Comparison of ENCODE assay signal across 20 cellular contexts in the genomic region with DNA sequence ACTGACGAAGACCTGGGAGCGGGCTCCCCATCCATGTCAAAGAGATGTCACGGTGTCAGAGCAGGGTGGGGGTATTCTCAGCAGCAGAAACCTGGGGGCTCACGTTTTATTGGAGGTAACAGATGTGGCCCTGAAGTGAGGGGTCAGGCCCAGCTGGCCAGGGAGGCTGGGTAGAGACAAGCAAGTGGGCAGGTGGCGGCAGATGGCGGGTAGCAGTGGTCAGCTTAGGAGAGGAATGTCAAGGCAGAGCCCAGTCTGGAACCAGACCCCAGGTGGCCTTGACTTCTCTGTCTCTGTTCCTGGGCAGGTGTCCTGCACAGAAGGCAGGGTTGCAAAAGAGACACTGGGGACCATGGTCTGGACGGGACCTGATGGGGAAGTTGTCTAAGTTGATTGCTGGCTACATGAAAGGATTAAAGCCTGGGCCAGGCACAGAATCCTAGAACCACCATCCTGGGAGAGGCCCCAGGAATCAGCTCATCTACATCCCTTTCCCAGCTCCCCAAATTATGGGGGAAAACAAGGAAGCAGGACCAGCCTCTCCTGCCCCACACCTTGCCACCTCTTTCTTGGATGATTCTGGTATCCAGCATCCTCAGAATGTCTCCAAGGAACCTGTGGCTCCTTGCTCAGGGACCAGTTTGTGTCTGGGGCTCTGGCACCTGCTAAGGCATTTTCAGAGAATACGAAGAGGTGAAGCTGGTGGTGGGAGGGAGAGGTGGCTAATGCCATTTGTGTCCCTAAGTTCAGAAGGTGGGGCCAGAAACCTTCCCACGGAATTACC.
DNase-seq lines count a peak whose midpoint lies in the region; ATAC-seq and TF ChIP-seq lines count a peak whose summit lies in the region.
"Had no signal": no experiment of that assay in that cellular context is flagged by ENCODE, and none has a peak within 500 bp of the region (broad histone marks: within the 10 kb centered on the region; RNA-seq: fewer than 3 reads in every experiment).

No MANE protein-coding gene starts in this region.

- no peak for TF ChIP-seq POLR2A in sigmoid colon (IDR thresholded peaks at IDR 0.05)

- in situ Hi-C loops in GM13977 (cut with MboI; ENCODE audit: low pct_unique_long_range_greater_than_20kb, low sequenced_read_pairs, unreplicated experiment), result no loop called here

- POLR2A ChIA-PET in Caco-2 (lab: Charles Lee), result no interaction called here

- no peak for ATAC-seq in RWPE2 (ENCODE audit: low read depth)
- ATAC-seq in psoas muscle, result no peak
- ATAC-seq: foreskin keratinocyte; stimulated activated naive CD8-positive, alpha-beta T cell treated with anti-CD3 and anti-CD28 coated beads, Interleukin-15, Interleukin-2, amounts not matched to agents 100 U/mL and 50 U/mL, for 24 hours had no signal

- TF ChIP-seq EP300 in sigmoid colon (IDR thresholded peaks at IDR 0.05), result no peak

- H3K4me1 Mint-ChIP-seq in Caco-2 (ENCODE audit: low read depth, unreplicated experiment), result no peaks in the 10 kb centered on the region
- peaks cover 31% of the 10 kb centered on the region for H3K4me1 Mint-ChIP-seq in glutamatergic neuron (ENCODE audit: low read depth, unreplicated experiment)
- H3K4me1 Mint-ChIP-seq: activated B cell treated with CpG ODN at 0.5 μM for 24 hours had no signal

- H3K4me3 ChIP-seq in Caco-2 (ENCODE audit: low read depth, low read length) (no peak overlapping the region), RWPE2 (ENCODE audit: severe bottlenecking) (no peak overlapping the region), sigmoid colon (no peak overlapping the region), psoas muscle (no peak overlapping the region)
- H3K4me3 ChIP-seq: hepatocyte had no signal

- TF ChIP-seq CTCF in Caco-2 (IDR thresholded peaks at IDR 0.05; ENCODE audit: insufficient read depth in 1 of 2, low read depth in 1 of 2, low read length in 1 of 2, severe bottlenecking in 1 of 2, unreplicated experiment in 1 of 2) (no peak), RWPE2 (IDR thresholded peaks at IDR 0.05; ENCODE audit: poor library complexity, severe bottlenecking) (no peak), glutamatergic neuron (IDR thresholded peaks at IDR 0.05; ENCODE audit: partially characterized antibody, unreplicated experiment) (no peak), sigmoid colon (IDR thresholded peaks at IDR 0.05) (no peak), GM13977 (IDR thresholded peaks at IDR 0.05; ENCODE audit: extremely low read depth, insufficient read depth, missing control alignments) (no peak), psoas muscle (IDR thresholded peaks at IDR 0.05) (no peak)

- H3K36me3 ChIP-seq in Caco-2 (ENCODE audit: control insufficient read depth, insufficient read depth, low read length) (no peaks in the 10 kb centered on the region), RWPE2 (ENCODE audit: low read depth) (0 out of 2 replicates have a peak, but pooled peaks cover 4% of the 10 kb centered on the region), sigmoid colon (peaks cover 0 to 10% (median 0%) of the 10 kb centered on the region in 4 donors), psoas muscle (ENCODE audit: insufficient read depth in 1 of 2, low read depth in 1 of 2) (peaks cover 0 to 5% of the 10 kb centered on the region in 2 donors)

- no peaks in the 10 kb centered on the region for H3K36me3 Mint-ChIP-seq in Caco-2 (ENCODE audit: insufficient read depth, unreplicated experiment)
- peaks cover 4% of the 10 kb centered on the region for H3K36me3 Mint-ChIP-seq in glutamatergic neuron (ENCODE audit: unreplicated experiment)

- DNase-seq in Caco-2 (peak in 1 of 2 experiments; percentile 24), RWPE2 (ENCODE audit: low spot score) (peak; percentile 23), glutamatergic neuron (peak; percentile 57), sigmoid colon (peak; percentile 40), 8988T (no peak), NCI-H82 (lab: John Stamatoyannopoulos, UW) (no peak), GM13977 (ENCODE audit: low spot score) (no peak), psoas muscle (no peak)
- DNase-seq: activated B cell treated with CpG ODN at 0.5 μM for 24 hours; Calu3; EL; foreskin keratinocyte; HCEC 1CT; SK-N-SH; stimulated activated naive CD8-positive, alpha-beta T cell treated with anti-CD3 and anti-CD28 coated beads, Interleukin-15, Interleukin-2, amounts not matched to agents 100 U/mL and 50 U/mL, for 24 hours; trophoblast cell had no signal

- H3K4me3 Mint-ChIP-seq in Caco-2 (ENCODE audit: unreplicated experiment) (no peak overlapping the region), glutamatergic neuron (ENCODE audit: unreplicated experiment) (peak overlapping the region; percentile 38)
- H3K4me3 Mint-ChIP-seq: activated B cell treated with CpG ODN at 0.5 μM for 24 hours; T-helper 2 cell treated with Interferon-gamma antibody and Interleukin-4, amounts not matched to agents 5 μg/mL and 100 μg/mL, for 36 hours had no signal

- H3K9me3 ChIP-seq in Caco-2 (no peaks in the 10 kb centered on the region), RWPE2 (ENCODE audit: severe bottlenecking) (no peaks in the 10 kb centered on the region), sigmoid colon (no peaks in the 10 kb centered on the region), psoas muscle (no peaks in the 10 kb centered on the region)
- H3K9me3 ChIP-seq: SK-N-SH had no signal

- H3K27me3 Mint-ChIP-seq in Caco-2 (ENCODE audit: insufficient read depth, unreplicated experiment) (no peaks in the 10 kb centered on the region), glutamatergic neuron (ENCODE audit: unreplicated experiment) (peaks cover 13% of the 10 kb centered on the region)

- 85 to 93% methylated on average over 9 of the region's 9 CpGs for WGBS in sigmoid colon, 2 donors
- 86 to 95% (median 89%) methylated on average over 9 of the region's 9 CpGs for WGBS in psoas muscle, 3 donors

- BruUV-seq in Caco-2 (replicated peaks; lab: Mats Ljungman, UMichigan), result no TSS peak

- CTCF ChIA-PET in Caco-2 (lab: Charles Lee), result no interaction called here

- H3K9me3 Mint-ChIP-seq in Caco-2 (ENCODE audit: unreplicated experiment) (no peaks in the 10 kb centered on the region), glutamatergic neuron (ENCODE audit: unreplicated experiment) (peaks cover 15% of the 10 kb centered on the region)
- H3K9me3 Mint-ChIP-seq: activated B cell treated with CpG ODN at 0.5 μM for 24 hours; activated T-helper 2 cell treated with anti-CD3 and anti-CD28 coated beads, Interferon-gamma antibody, Interleukin-2, Interleukin-4, amounts not matched to agents 10 μg/mL and 5 μg/mL and 100 μg/mL, durations not matched to agents 14 hours and 24 hours and 36 hours; T-helper 2 cell treated with Interferon-gamma antibody and Interleukin-4, amounts not matched to agents 5 μg/mL and 100 μg/mL, for 36 hours had no signal

- H3K4me1 ChIP-seq in Caco-2 (no peaks in the 10 kb centered on the region), RWPE2 (ENCODE audit: insufficient read depth, poor library complexity, severe bottlenecking) (no peaks in the 10 kb centered on the region), sigmoid colon (peaks cover 0 to 6% (median 2%) of the 10 kb centered on the region in 4 donors), psoas muscle (no peaks in the 10 kb centered on the region)
- H3K4me1 ChIP-seq: foreskin keratinocyte, parathyroid adenoma had no signal

- H3K27ac Mint-ChIP-seq in Caco-2 (ENCODE audit: unreplicated experiment) (peak overlapping the region; percentile 21), glutamatergic neuron (ENCODE audit: unreplicated experiment) (peak overlapping the region; percentile 90)
- H3K27ac Mint-ChIP-seq: activated B cell treated with CpG ODN at 0.5 μM for 24 hours; activated T-helper 2 cell treated with anti-CD3 and anti-CD28 coated beads, Interferon-gamma antibody, Interleukin-2, Interleukin-4, amounts not matched to agents 10 μg/mL and 5 μg/mL and 100 μg/mL, durations not matched to agents 14 hours and 24 hours and 36 hours; T-helper 2 cell treated with Interferon-gamma antibody and Interleukin-4, amounts not matched to agents 5 μg/mL and 100 μg/mL, for 36 hours had no signal

- H3K27me3 ChIP-seq in Caco-2 (replicated peaks; ENCODE audit: control insufficient read depth, insufficient read depth, low read length), result no peaks in the 10 kb centered on the region
- no peaks in the 10 kb centered on the region for H3K27me3 ChIP-seq in RWPE2 (ENCODE audit: insufficient read depth, poor library complexity, severe bottlenecking)
- H3K27me3 ChIP-seq in sigmoid colon, result no peaks in the 10 kb centered on the region
- no peaks in the 10 kb centered on the region for H3K27me3 ChIP-seq in psoas muscle (ENCODE audit: insufficient read depth in 3 of 3, low read length in 2 of 3)
- H3K27me3 ChIP-seq: foreskin keratinocyte, hepatocyte had no signal

- intact Hi-C loops in Caco-2 (cut with micrococcal nuclease; ENCODE audit: unreplicated experiment) (no loop called here), sigmoid colon (cut with DNase I) (no loop called here), psoas muscle (cut with DNase I) (no loop called here)

- H3K27ac ChIP-seq in RWPE2 (ENCODE audit: poor library complexity, severe bottlenecking) (no peak overlapping the region), sigmoid colon (no peak overlapping the region), psoas muscle (no peak overlapping the region)
- H3K27ac ChIP-seq: foreskin keratinocyte, hepatocyte, parathyroid adenoma had no signal

Comparison
In these comparisons a context has a peak if more than half of its experiments do, and no peak if none do; other contexts are left out.
1. DNase-seq: peak in RWPE2 (single experiment), glutamatergic neuron (single experiment) and sigmoid colon (single experiment); none in 8988T (single experiment), NCI-H82 (single experiment), GM13977 (single experiment) and psoas muscle (0 of 2).